ENCODE assay signal across 8 cellular contexts in genomic region chr11:102780491-102780918, GRCh38. TPM values are rescaled to one million over a fixed set of nuclear protein-coding genes. Genes with fewer than 3 reads are reported as not detected.
DNase-seq lines count a peak whose midpoint lies in the region; ATAC-seq and TF ChIP-seq lines count a peak whose summit lies in the region.

TSS of gene MMP10 (minus strand) at chr11:102780628. CDS start at chr11:102780591, 37 bp downstream.

- TF ChIP-seq POLR2A in GM18505 (IDR thresholded peaks at IDR 0.05; ENCODE audit: borderline replicate concordance, extremely low read depth, insufficient read depth, insufficient read length): no peak

- H3K27me3 Mint-ChIP-seq in activated T-helper 1 cell treated with anti-CD3 and anti-CD28 coated beads, Interleukin-12 subunit alpha, Interleukin-12 subunit beta, Interleukin-2, Interleukin-4 antibody, amounts not matched to agents 30 ng/mL and 10 ng/mL and 1 ng/mL, durations not matched to agents 14 hours and 24 hours and 36 hours (ENCODE audit: insufficient read depth): peaks cover 6% of the 10 kb centered on the region

- no peaks in the 10 kb centered on the region for H3K36me3 ChIP-seq in PC-9 (ENCODE audit: low read depth)

- ATAC-seq in GM18505 (IDR thresholded peaks at IDR 0.05; ENCODE audit: unreplicated experiment) (no peak), HG03432 (IDR thresholded peaks at IDR 0.05; ENCODE audit: unreplicated experiment) (no peak)

- peaks cover 19% of the 10 kb centered on the region; the same call in 1 of the 2 replicates for H3F3A ChIP-seq in PC-9 (ENCODE audit: insufficient read depth, low read depth)

- BruUV-seq in PC-9 (replicated peaks; lab: Mats Ljungman, UMichigan): no TSS peak

- intact Hi-C loops in PC-9 (cut with micrococcal nuclease; ENCODE audit: unreplicated experiment): no loop called here
- intact Hi-C loops in activated T-helper 1 cell treated with anti-CD3 and anti-CD28 coated beads, Interleukin-12 subunit alpha, Interleukin-12 subunit beta, Interleukin-2, Interleukin-4 antibody, amounts not matched to agents 30 ng/mL and 10 ng/mL and 1 ng/mL, durations not matched to agents 14 hours and 24 hours and 36 hours (cut with micrococcal nuclease): no loop called here

- H4K20me1 ChIP-seq in PC-9 (ENCODE audit: insufficient read depth): no peaks in the 10 kb centered on the region

- peak within 1 kb of the TSS; percentile 14 for H3K4me2 ChIP-seq in PC-9

- H3K9me2 ChIP-seq in PC-9 (ENCODE audit: insufficient read depth): no peaks in the 10 kb centered on the region

- TF ChIP-seq CTCF in AG04450 (IDR thresholded peaks at IDR 0.05; ENCODE audit: low read depth, low read length) (peak; percentile 75), GM20000 (IDR thresholded peaks at IDR 0.05; ENCODE audit: extremely low read depth, missing control alignments) (peak; percentile 10), PC-9 (conservative IDR thresholded peaks at IDR 0.05) (peak; percentile 64)

- CTCF ChIA-PET in AG04450 (lab: Charles Lee): interaction anchor here (0.8 to 2.3 kb wide), 7 partner anchors 8 to 111 kb away, joined by 3 to 11 read pairs (median 5); no protein-coding TSS in a partner anchor
- CTCF ChIA-PET in PC-9 (lab: Charles Lee): interaction anchor here (0.6 kb wide), 1 partner anchor 161 kb away, joined by 3 read pairs; no protein-coding TSS in a partner anchor

- H3K4me1 Mint-ChIP-seq in activated T-helper 1 cell treated with anti-CD3 and anti-CD28 coated beads, Interleukin-12 subunit alpha, Interleukin-12 subunit beta, Interleukin-2, Interleukin-4 antibody, amounts not matched to agents 30 ng/mL and 10 ng/mL and 1 ng/mL, durations not matched to agents 14 hours and 24 hours and 36 hours (ENCODE audit: low read depth): no peaks in the 10 kb centered on the region

- H2AFZ ChIP-seq in PC-9: no peak within 1 kb of the TSS

- H3K27ac Mint-ChIP-seq in activated T-helper 1 cell treated with anti-CD3 and anti-CD28 coated beads, Interleukin-12 subunit alpha, Interleukin-12 subunit beta, Interleukin-2, Interleukin-4 antibody, amounts not matched to agents 30 ng/mL and 10 ng/mL and 1 ng/mL, durations not matched to agents 14 hours and 24 hours and 36 hours: no peak within 1 kb of the TSS

- no peaks in the 10 kb centered on the region for H3K36me3 Mint-ChIP-seq in activated T-helper 1 cell treated with anti-CD3 and anti-CD28 coated beads, Interleukin-12 subunit alpha, Interleukin-12 subunit beta, Interleukin-2, Interleukin-4 antibody, amounts not matched to agents 30 ng/mL and 10 ng/mL and 1 ng/mL, durations not matched to agents 14 hours and 24 hours and 36 hours (ENCODE audit: low read depth)

- H3K9me3 ChIP-seq in AG04450 (ENCODE audit: control insufficient read depth, insufficient read depth, low read length) (no peaks in the 10 kb centered on the region), PC-9 (ENCODE audit: insufficient read depth, low read depth) (no peaks in the 10 kb centered on the region)

- H3K27ac ChIP-seq in AG04450 (ENCODE audit: low read depth, low read length) (no peak within 1 kb of the TSS), PC-9 (no peak within 1 kb of the TSS)

- H3K79me2 ChIP-seq in PC-9 (ENCODE audit: low read depth): no peaks in the 10 kb centered on the region

- DNase-seq in AG04450 (ENCODE audit: low read depth, low spot score) (peak; percentile 23), GM20000 (ENCODE audit: low spot score) (no peak), PC-9 (no peak), glomerular endothelial cell (ENCODE audit: extremely low read depth, low read depth, low spot score) (peak; percentile 79), Ammon's horn (ENCODE audit: low spot score) (no peak)
- DNase-seq in activated T-helper 1 cell treated with anti-CD3 and anti-CD28 coated beads, Interleukin-12 subunit alpha, Interleukin-12 subunit beta, Interleukin-2, Interleukin-4 antibody, amounts not matched to agents 30 ng/mL and 10 ng/mL and 1 ng/mL, durations not matched to agents 14 hours and 24 hours and 36 hours (ENCODE audit: low spot score): no peak

- POLR2A ChIA-PET in AG04450 (lab: Yijun Ruan, JAX) (interaction anchor here (0.6 kb wide), 1 partner anchor 20 kb away, joined by 4 read pairs; no protein-coding TSS in a partner anchor), PC-9 (lab: Charles Lee; ENCODE audit: unreplicated experiment) (no interaction called here)

- no peak within 1 kb of the TSS for H3K4me3 ChIP-seq in AG04450 (ENCODE audit: low read depth, low read length)
- H3K4me3 ChIP-seq in PC-9: no peak within 1 kb of the TSS

- H3K4me1 ChIP-seq in PC-9 (replicated peaks; ENCODE audit: insufficient read depth): peaks cover 20% of the 10 kb centered on the region

- H3K4me3 Mint-ChIP-seq in activated T-helper 1 cell treated with anti-CD3 and anti-CD28 coated beads, Interleukin-12 subunit alpha, Interleukin-12 subunit beta, Interleukin-2, Interleukin-4 antibody, amounts not matched to agents 30 ng/mL and 10 ng/mL and 1 ng/mL, durations not matched to agents 14 hours and 24 hours and 36 hours: no peak within 1 kb of the TSS

- H3K9me3 Mint-ChIP-seq in activated T-helper 1 cell treated with anti-CD3 and anti-CD28 coated beads, Interleukin-12 subunit alpha, Interleukin-12 subunit beta, Interleukin-2, Interleukin-4 antibody, amounts not matched to agents 30 ng/mL and 10 ng/mL and 1 ng/mL, durations not matched to agents 14 hours and 24 hours and 36 hours: no peaks in the 10 kb centered on the region

- H3K27me3 ChIP-seq in AG04450 (ENCODE audit: control insufficient read depth, insufficient read depth, low read length) (no peaks in the 10 kb centered on the region), PC-9 (ENCODE audit: insufficient read depth, low read depth) (no peaks in the 10 kb centered on the region)

RNA-seq across cellular contexts. Expression of gene MMP10, which starts in this region (rescaled TPM):
- 0.87 and 0.97 TPM in 2 replicates for polyA plus RNA-seq in AG04450 (2011; rRNA removed)
- 0.22 and 0.41 TPM in 2 replicates for polyA minus RNA-seq in AG04450 (2011; rRNA and poly(A)+ RNA removed)
- total RNA-seq in PC-9 (2021) (not detected in 2 replicates), glomerular endothelial cell (29.5 and 39.8 TPM in 2 replicates)
- not detected in 2 replicates for total RNA-seq in activated T-helper 1 cell treated with anti-CD3 and anti-CD28 coated beads, Interleukin-12 subunit alpha, Interleukin-12 subunit beta, Interleukin-2, Interleukin-4 antibody, amounts not matched to agents 30 ng/mL and 10 ng/mL and 1 ng/mL, durations not matched to agents 14 hours and 24 hours and 36 hours

Comparison
In these comparisons a context has a peak if more than half of its experiments do, and no peak if none do; other contexts are left out.
1. RNA of gene MMP10 (total RNA-seq): 29.5 to 39.8 TPM in glomerular endothelial cell; not detected in PC-9 and not detected in activated T-helper 1 cell treated with anti-CD3 and anti-CD28 coated beads, Interleukin-12 subunit alpha, Interleukin-12 subunit beta, Interleukin-2, Interleukin-4 antibody, amounts not matched to agents 30 ng/mL and 10 ng/mL and 1 ng/mL, durations not matched to agents 14 hours and 24 hours and 36 hours; every median in the first group is over 10 times any median in the second.
2. Peak in DNase-seq in AG04450; RNA of the gene not detected or under 1 TPM.
3. CTCF ChIP-seq: peak in every context shown above with its lines; median percentile 75 in AG04450; 64 in PC-9; 10 in GM20000.